Comparison of ENCODE assay signal across 23 cellular contexts in genomic region chr16:921321-921905, GRCh38. TPM values are rescaled to one million over a fixed set of nuclear protein-coding genes. Genes with fewer than 3 reads are reported as not detected.
DNase-seq lines count a peak whose midpoint lies in the region; ATAC-seq lines count a peak whose summit lies in the region.
"Had no signal": no experiment of that assay in that cellular context is flagged by ENCODE, and none has a peak within 500 bp of the region (broad histone marks: within the 10 kb centered on the region; RNA-seq: fewer than 3 reads in every experiment).

No MANE protein-coding gene starts in this region.

- peaks cover 18 to 41% (median 34%) of the 10 kb centered on the region in 10 experiments for H3K4me1 ChIP-seq in BLaER1 treated with 17β-estradiol and CSF1 and Interleukin-3, amounts not matched to agents 10 nM and 100 nM
- no peaks in the 10 kb centered on the region for H3K4me1 ChIP-seq in muscle layer of duodenum (ENCODE audit: control insufficient read depth in 1 of 2, insufficient read depth in 2 of 2, low read length in 2 of 2)
- H3K4me1 ChIP-seq in skeletal muscle tissue (ENCODE audit: control insufficient read depth in 3 of 3, insufficient read depth in 3 of 3, low read length in 3 of 3): peaks cover 15 to 20% (median 19%) of the 10 kb centered on the region in 3 donors
- H3K4me1 ChIP-seq: left lung had no signal

- DNase-seq in caudate nucleus (lab: John Stamatoyannopoulos, UW) (peak in 16 of 61 donors; percentile 12 to 51 (median 30)), NCI-H524 treated with DMSO at 0.1 percent for 48 hours (lab: John Stamatoyannopoulos, UW) (no peak), GM03348 (ENCODE audit: low spot score) (no peak)
- DNase-seq in stimulated activated CD4-positive, alpha-beta T cell treated with anti-CD3 and anti-CD28 coated beads, Interleukin-12 subunit alpha, Interleukin-12 subunit beta, amount 100 ng/mL, for 4 hours: no peak
- DNase-seq: activated CD4-positive, CD25-positive, alpha-beta regulatory T cell treated with anti-CD3 and anti-CD28 coated beads, Interleukin-2, amount 50 U/mL, for 72 hours; activated CD8-positive, alpha-beta T cell treated with anti-CD3 and anti-CD28 coated beads for 36 hours; activated naive CD4-positive, alpha-beta T cell; COR-L47; DND-41; NCI-H1092 treated with DMSO at 0.1 percent for 48 hours; NCI-H2029; NCI-H2227 treated with DMSO at 0.1 percent for 48 hours; NCI-H82; stimulated activated CD4-positive, alpha-beta T cell treated with anti-CD3 and anti-CD28 coated beads, Interleukin-2, amount 100 ng/mL, for 24 hours; stimulated activated naive B cell treated with anti-CD40 and anti-IgM and Interleukin-4, amounts not matched to agents 10 μg/mL and 1 μg/mL and 100 μg/mL, for 72 hours; SW 1271 had no signal

- H3K36me3 ChIP-seq in BLaER1 treated with 17β-estradiol and CSF1 and Interleukin-3, amounts not matched to agents 10 nM and 100 nM: peaks cover 4 to 26% (median 14%) of the 10 kb centered on the region in 11 experiments; a peak in 17 of 22 replicates
- H3K36me3 ChIP-seq in muscle layer of duodenum (ENCODE audit: control insufficient read depth in 1 of 2, insufficient read depth in 2 of 2, low read length in 2 of 2): peaks cover 0 to 12% of the 10 kb centered on the region in 2 donors
- peaks cover 7 to 9% (median 9%) of the 10 kb centered on the region in 3 donors for H3K36me3 ChIP-seq in skeletal muscle tissue (ENCODE audit: control insufficient read depth in 3 of 3, insufficient read depth in 3 of 3, low read length in 3 of 3)
- H3K36me3 ChIP-seq: cardiac muscle cell had no signal

- no peak overlapping the region for H3K4me3 ChIP-seq in BLaER1 treated with 17β-estradiol and CSF1 and Interleukin-3, amounts not matched to agents 10 nM and 100 nM
- no peak overlapping the region for H3K4me3 ChIP-seq in muscle layer of duodenum (ENCODE audit: low read depth in 1 of 2, low read length in 2 of 2)
- H3K4me3 ChIP-seq in skeletal muscle tissue (ENCODE audit: low read length in 3 of 3): peak overlapping the region in 1 of 3 donors; percentile 35
- H3K4me3 ChIP-seq: cardiac muscle cell, left lung, tibial nerve had no signal

- H4K20me1 ChIP-seq in BLaER1 treated with 17β-estradiol and CSF1 and Interleukin-3, amounts not matched to agents 10 nM and 100 nM: peaks cover 0 to 28% (median 7%) of the 10 kb centered on the region in 11 experiments; a peak in 8 of 22 replicates

- H3K27me3 ChIP-seq in BLaER1 treated with 17β-estradiol and CSF1 and Interleukin-3, amounts not matched to agents 10 nM and 100 nM: no peaks in the 10 kb centered on the region
- H3K27me3 ChIP-seq in muscle layer of duodenum (ENCODE audit: low read depth, low read length) (no peaks in the 10 kb centered on the region), skeletal muscle tissue (ENCODE audit: control insufficient read depth in 3 of 3, insufficient read depth in 3 of 3, low read length in 3 of 3) (no peaks in the 10 kb centered on the region)
- H3K27me3 ChIP-seq: cardiac muscle cell, left lung, tibial nerve had no signal

- peaks cover 0 to 17% (median 12%) of the 10 kb centered on the region in 11 experiments; a peak in 13 of 22 replicates for H3K9me3 ChIP-seq in BLaER1 treated with 17β-estradiol and CSF1 and Interleukin-3, amounts not matched to agents 10 nM and 100 nM (replicated peaks in 1 of 11)
- H3K9me3 ChIP-seq in muscle layer of duodenum (ENCODE audit: control insufficient read depth in 1 of 2, low read length in 2 of 2) (no peaks in the 10 kb centered on the region), skeletal muscle tissue (ENCODE audit: control insufficient read depth in 3 of 3, low read length in 3 of 3) (peaks cover 0 to 4% (median 0%) of the 10 kb centered on the region in 3 donors)
- H3K9me3 ChIP-seq: tibial nerve had no signal

- H3K9ac ChIP-seq in BLaER1 treated with 17β-estradiol and CSF1 and Interleukin-3, amounts not matched to agents 10 nM and 100 nM: peak overlapping the region in 2 of 11 experiments; percentile 6 to 60; a peak in 2 of 22 replicates
- H3K9ac ChIP-seq in skeletal muscle tissue (ENCODE audit: low read depth in 1 of 3, low read length in 3 of 3): peak overlapping the region in 2 of 3 donors; percentile 6 to 55

- peak overlapping the region in 4 of 11 experiments; percentile 27 to 52 (median 36); a peak in 6 of 22 replicates for H3K27ac ChIP-seq in BLaER1 treated with 17β-estradiol and CSF1 and Interleukin-3, amounts not matched to agents 10 nM and 100 nM
- H3K27ac ChIP-seq in caudate nucleus (ENCODE audit: low read depth, low read length) (peak overlapping the region; percentile 63), muscle layer of duodenum (ENCODE audit: low read length) (peak overlapping the region; percentile 14), skeletal muscle tissue (ENCODE audit: low read depth, low read length) (peak overlapping the region; percentile 68)
- H3K27ac ChIP-seq: cardiac muscle cell had no signal

- ATAC-seq in GM18873 (IDR thresholded peaks at IDR 0.05; ENCODE audit: low FRiP score, unreplicated experiment): no peak
- ATAC-seq: activated CD8-positive, alpha-beta T cell treated with anti-CD3 and anti-CD28 coated beads for 36 hours had no signal

- peak overlapping the region; percentile 64 to 83 (median 70); a peak in 20 of 22 replicates for H3K4me2 ChIP-seq in BLaER1 treated with 17β-estradiol and CSF1 and Interleukin-3, amounts not matched to agents 10 nM and 100 nM

RNA-seq across cellular contexts. Expression of gene LMF1, which starts 49.4 kb away (rescaled TPM):
- total RNA-seq in skeletal muscle tissue: 6.8 TPM
